8 cellular contexts compared by ENCODE assay signal in the genomic region with DNA sequence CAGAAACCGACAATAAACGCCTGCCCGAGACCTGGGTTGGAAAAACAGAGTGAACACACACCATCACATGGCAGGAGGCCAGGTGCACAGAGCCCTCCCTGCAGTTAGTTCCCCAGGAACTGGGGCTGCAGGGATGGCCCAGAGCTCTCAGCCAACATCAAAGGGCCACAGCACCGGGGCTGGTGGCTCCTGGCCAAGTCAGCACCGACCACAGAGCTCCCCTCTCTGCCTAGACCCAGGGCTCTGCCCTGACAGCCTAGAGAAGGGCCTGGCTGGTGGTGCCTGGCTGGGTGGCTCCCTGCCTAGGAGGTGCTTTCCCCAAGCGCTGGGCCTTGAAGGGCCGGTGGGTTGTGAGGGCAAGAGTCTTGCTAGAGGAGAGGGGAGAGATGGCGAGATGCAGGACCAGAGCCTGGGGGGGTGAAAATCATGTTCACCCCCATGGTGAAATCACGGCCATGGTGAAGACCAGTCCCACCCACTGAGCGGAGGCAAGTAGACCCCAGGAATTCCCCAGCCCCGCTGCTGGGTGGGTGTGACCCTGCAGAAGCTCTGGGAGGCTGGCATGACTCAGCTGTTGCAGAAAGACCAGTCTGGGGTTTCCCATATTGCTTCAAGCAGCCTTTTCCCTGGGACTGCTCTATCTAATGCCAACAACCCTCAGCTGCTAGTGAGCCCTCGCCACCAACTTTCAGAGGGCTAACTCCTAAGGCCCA. TPM values are rescaled to one million over a fixed set of nuclear protein-coding genes. Genes with fewer than 3 reads are reported as not detected.
DNase-seq lines count a peak whose midpoint lies in the region; ATAC-seq and TF ChIP-seq lines count a peak whose summit lies in the region.

No MANE protein-coding gene starts in this region.

- H3K36me3 Mint-ChIP-seq in activated T-helper 2 cell treated with anti-CD3 and anti-CD28 coated beads, Interferon-gamma antibody, Interleukin-2, Interleukin-4, amounts not matched to agents 10 μg/mL and 5 μg/mL and 100 μg/mL, durations not matched to agents 14 hours and 24 hours and 36 hours (ENCODE audit: low read depth) = peaks cover 6% of the 10 kb centered on the region

- no CpG with 5 or more reads among the region's 12 CpGs for WGBS in mesendoderm (ENCODE audit: extremely low coverage, insufficient coverage, low lambda C conversion rate)

- no peak overlapping the region for H2BK5ac ChIP-seq in mesendoderm (ENCODE audit: low read length)

- no peak overlapping the region for H3K23ac ChIP-seq in mesendoderm (ENCODE audit: low read length)

- no peak overlapping the region for H2AFZ ChIP-seq in PC-9

- no peaks in the 10 kb centered on the region for H3F3A ChIP-seq in PC-9 (ENCODE audit: insufficient read depth, low read depth)

- no peak overlapping the region for H2BK15ac ChIP-seq in mesendoderm (replicated peaks; ENCODE audit: low read depth)

- H3K4me1 ChIP-seq in PC-9 (replicated peaks; ENCODE audit: insufficient read depth) (peaks cover 16% of the 10 kb centered on the region), mesendoderm (ENCODE audit: control insufficient read depth, low read depth, low read length) (no peaks in the 10 kb centered on the region)

- no peaks in the 10 kb centered on the region for H3K9me3 ChIP-seq in PC-9 (ENCODE audit: insufficient read depth, low read depth)

- H3K4me3 Mint-ChIP-seq in activated T-helper 2 cell treated with anti-CD3 and anti-CD28 coated beads, Interferon-gamma antibody, Interleukin-2, Interleukin-4, amounts not matched to agents 10 μg/mL and 5 μg/mL and 100 μg/mL, durations not matched to agents 14 hours and 24 hours and 36 hours (ENCODE audit: low read depth) = no peak overlapping the region

- POLR2A ChIA-PET in PC-9 (lab: Charles Lee; ENCODE audit: unreplicated experiment) = interaction anchor here (0.6 to 0.7 kb wide), 2 partner anchors 296 to 686 kb away, joined by 3 to 4 read pairs; a partner anchor contains a TSS

- no peaks in the 10 kb centered on the region for H3K79me1 ChIP-seq in mesendoderm (ENCODE audit: low read length)

- H4K20me1 ChIP-seq in PC-9 (ENCODE audit: insufficient read depth) = no peaks in the 10 kb centered on the region

- H2AK5ac ChIP-seq in mesendoderm (ENCODE audit: low read length) = no peak overlapping the region

- H3K36me3 ChIP-seq in PC-9 (ENCODE audit: low read depth) = no peaks in the 10 kb centered on the region
- H3K36me3 ChIP-seq in mesendoderm (ENCODE audit: control insufficient read depth, insufficient read depth, low read length) = no peaks in the 10 kb centered on the region

- no peaks in the 10 kb centered on the region for H3K79me2 ChIP-seq in PC-9 (ENCODE audit: low read depth)
- H3K79me2 ChIP-seq in mesendoderm (ENCODE audit: control insufficient read depth, insufficient read depth, low read length) = no peaks in the 10 kb centered on the region

- CTCF ChIA-PET in PC-9 (lab: Charles Lee) = interaction anchor here (0.5 to 1.4 kb wide), 4 partner anchors 9 to 223 kb away, joined by 3 to 5 read pairs (median 4); no protein-coding TSS in a partner anchor

- BruUV-seq in PC-9 (replicated peaks; lab: Mats Ljungman, UMichigan) = no TSS peak

- H2BK120ac ChIP-seq in mesendoderm (ENCODE audit: low read depth, low read length) = no peak overlapping the region

- H3K4ac ChIP-seq in mesendoderm (ENCODE audit: low read depth, low read length) = no peak overlapping the region

- no peaks in the 10 kb centered on the region for H3K9me2 ChIP-seq in PC-9 (ENCODE audit: insufficient read depth)

- H3K27me3 ChIP-seq in PC-9 (ENCODE audit: insufficient read depth, low read depth) (no peaks in the 10 kb centered on the region), mesendoderm (ENCODE audit: insufficient read depth, low read length, poor library complexity) (no peaks in the 10 kb centered on the region)

- H3K9ac ChIP-seq in mesendoderm (ENCODE audit: low read length) = no peak overlapping the region

- H4K5ac ChIP-seq in mesendoderm (ENCODE audit: low read length) = no peak overlapping the region

- H3K56ac ChIP-seq in mesendoderm (ENCODE audit: low read length) = peak overlapping the region; percentile 2

- no peaks in the 10 kb centered on the region for H3K9me3 Mint-ChIP-seq in activated T-helper 2 cell treated with anti-CD3 and anti-CD28 coated beads, Interferon-gamma antibody, Interleukin-2, Interleukin-4, amounts not matched to agents 10 μg/mL and 5 μg/mL and 100 μg/mL, durations not matched to agents 14 hours and 24 hours and 36 hours

- no peak overlapping the region for H3K18ac ChIP-seq in mesendoderm (ENCODE audit: low read length)

- H3K4me3 ChIP-seq in PC-9 (no peak overlapping the region), mesendoderm (ENCODE audit: low read length) (no peak overlapping the region)

- ATAC-seq in GM21786 (IDR thresholded peaks at IDR 0.05; ENCODE audit: unreplicated experiment) = peak; percentile 41

- H3K27me3 Mint-ChIP-seq in activated T-helper 2 cell treated with anti-CD3 and anti-CD28 coated beads, Interferon-gamma antibody, Interleukin-2, Interleukin-4, amounts not matched to agents 10 μg/mL and 5 μg/mL and 100 μg/mL, durations not matched to agents 14 hours and 24 hours and 36 hours (ENCODE audit: low read depth) = peaks cover 6% of the 10 kb centered on the region

- peaks cover 36% of the 10 kb centered on the region for H3K4me1 Mint-ChIP-seq in activated T-helper 2 cell treated with anti-CD3 and anti-CD28 coated beads, Interferon-gamma antibody, Interleukin-2, Interleukin-4, amounts not matched to agents 10 μg/mL and 5 μg/mL and 100 μg/mL, durations not matched to agents 14 hours and 24 hours and 36 hours (ENCODE audit: low read depth)

- intact Hi-C loops in PC-9 (cut with micrococcal nuclease; ENCODE audit: unreplicated experiment) (no loop called here), head of caudate nucleus (cut with DNase I) (no loop called here)
- intact Hi-C loops in activated T-helper 2 cell treated with anti-CD3 and anti-CD28 coated beads, Interferon-gamma antibody, Interleukin-2, Interleukin-4, amounts not matched to agents 10 μg/mL and 5 μg/mL and 100 μg/mL, durations not matched to agents 14 hours and 24 hours and 36 hours (cut with micrococcal nuclease) = loop anchor here (2.0 kb wide), 1 partner anchor 47 kb away; no protein-coding TSS in a partner anchor

- no peak overlapping the region for H4K8ac ChIP-seq in mesendoderm (ENCODE audit: low read depth, low read length)

- TF ChIP-seq CTCF in PC-9 (conservative IDR thresholded peaks at IDR 0.05) = no peak

- H3K4me2 ChIP-seq in PC-9 = peak overlapping the region; percentile 46
- H3K4me2 ChIP-seq in mesendoderm (ENCODE audit: low read length) = no peak overlapping the region

- H3K27ac ChIP-seq in PC-9 (peak overlapping the region; percentile 44; the same call in 1 of the 2 replicates), mesendoderm (ENCODE audit: low read depth, low read length) (no peak overlapping the region)

- no peak overlapping the region for H3K27ac Mint-ChIP-seq in activated T-helper 2 cell treated with anti-CD3 and anti-CD28 coated beads, Interferon-gamma antibody, Interleukin-2, Interleukin-4, amounts not matched to agents 10 μg/mL and 5 μg/mL and 100 μg/mL, durations not matched to agents 14 hours and 24 hours and 36 hours

- DNase-seq in DMS79 (lab: John Stamatoyannopoulos, UW) (peak; percentile 4), PC-9 (peak; percentile 41 to 58), mesendoderm (no peak), head of caudate nucleus (no peak), NCI-H82 (lab: John Stamatoyannopoulos, UW) (no peak)
- DNase-seq in activated naive CD8-positive, alpha-beta T cell treated with anti-CD3 and anti-CD28 coated beads, Interleukin-2, amount 50 U/mL, for 16 hours (ENCODE audit: low read depth, low spot score) = peak; percentile 34
- DNase-seq in activated T-helper 2 cell treated with anti-CD3 and anti-CD28 coated beads, Interferon-gamma antibody, Interleukin-2, Interleukin-4, amounts not matched to agents 10 μg/mL and 5 μg/mL and 100 μg/mL, durations not matched to agents 14 hours and 24 hours and 36 hours (ENCODE audit: low spot score) = no peak

RNA-seq across cellular contexts. Expression of a gene that starts 7.2 kb away (rescaled TPM):
- 44.4 and 59.0 TPM in 2 replicates for total RNA-seq in PC-9 (2021)
- polyA plus RNA-seq in mesendoderm (2013, experiment 1 of 2) = 59.6 TPM
- polyA plus RNA-seq in mesendoderm (2013, experiment 2 of 2) = 60.0 TPM
- 11.5 and 14.3 TPM in 2 replicates for total RNA-seq in activated T-helper 2 cell treated with anti-CD3 and anti-CD28 coated beads, Interferon-gamma antibody, Interleukin-2, Interleukin-4, amounts not matched to agents 10 μg/mL and 5 μg/mL and 100 μg/mL, durations not matched to agents 14 hours and 24 hours and 36 hours

Comparison
In these comparisons a context has a peak if more than half of its experiments do, and no peak if none do; other contexts are left out.
1. DNase-seq: peak in DMS79 (single experiment), PC-9 (2 of 2) and activated naive CD8-positive, alpha-beta T cell treated with anti-CD3 and anti-CD28 coated beads, Interleukin-2, amount 50 U/mL, for 16 hours (single experiment); none in mesendoderm (single experiment), head of caudate nucleus (0 of 42), NCI-H82 (single experiment) and activated T-helper 2 cell treated with anti-CD3 and anti-CD28 coated beads, Interferon-gamma antibody, Interleukin-2, Interleukin-4, amounts not matched to agents 10 μg/mL and 5 μg/mL and 100 μg/mL, durations not matched to agents 14 hours and 24 hours and 36 hours (single experiment).